Comparison of ENCODE assay signal across 8 cellular contexts in the genomic region with DNA sequence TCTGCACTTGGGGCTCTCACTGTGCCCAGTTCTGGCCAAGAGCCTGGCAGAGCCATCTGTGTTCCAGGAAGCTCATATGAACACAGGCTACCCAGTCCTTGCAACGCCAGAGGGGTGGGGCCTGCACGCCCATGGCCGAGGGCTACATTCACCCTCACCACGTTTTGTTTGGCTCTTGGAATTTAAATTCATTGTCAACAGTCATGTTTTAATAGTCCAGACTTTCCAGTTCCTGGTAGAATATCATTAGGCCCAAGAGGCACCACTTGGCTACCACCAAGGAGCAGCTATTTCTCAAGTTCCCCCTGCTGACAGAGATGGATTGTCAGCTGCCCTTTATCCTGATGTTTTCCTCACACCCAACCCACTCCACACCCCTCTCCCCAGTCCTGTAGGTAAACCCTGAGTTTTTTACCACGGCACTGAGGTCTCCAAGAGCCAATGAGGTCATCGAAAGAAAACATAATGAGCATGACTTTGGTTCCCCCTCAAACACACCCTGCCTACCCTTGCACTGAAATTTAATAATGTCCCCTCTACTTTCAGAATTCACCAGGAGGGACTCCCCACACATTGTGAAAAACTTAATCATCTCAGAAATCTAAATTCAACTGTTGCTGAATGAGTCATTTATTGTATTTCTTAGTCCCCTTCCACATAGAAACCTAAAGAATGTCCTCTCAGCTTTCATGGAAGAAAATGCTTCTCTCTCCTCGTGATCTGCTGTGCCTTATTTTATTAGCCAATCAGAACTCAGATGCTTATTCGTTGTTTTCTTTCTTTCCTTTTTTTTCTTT.
DNase-seq lines count a peak whose midpoint lies in the region; ATAC-seq and TF ChIP-seq lines count a peak whose summit lies in the region.

No MANE protein-coding gene starts in this region.

- in situ Hi-C loops in gastrocnemius medialis (cut with MboI; ENCODE audit: low sequenced_read_pairs in 4 of 4) = no loop called here

- no peaks in the 10 kb centered on the region for H3K9me3 ChIP-seq in gastrocnemius medialis

- H3K4me1 ChIP-seq in gastrocnemius medialis = no peaks in the 10 kb centered on the region

- H3K36me3 ChIP-seq in gastrocnemius medialis = no peaks in the 10 kb centered on the region

- no peaks in the 10 kb centered on the region for H3K27me3 Mint-ChIP-seq in activated T-cell treated with anti-CD3 and anti-CD28 coated beads, Interleukin-2, amount 50 U/mL, for 4 hours (ENCODE audit: low read depth)
- H3K27me3 Mint-ChIP-seq in immature natural killer cell (ENCODE audit: low read depth in 3 of 3) = peaks cover 0 to 8% (median 4%) of the 10 kb centered on the region in 3 donors

- H3K9me3 Mint-ChIP-seq in activated T-cell treated with anti-CD3 and anti-CD28 coated beads, Interleukin-2, amount 50 U/mL, for 4 hours = no peaks in the 10 kb centered on the region
- H3K9me3 Mint-ChIP-seq in immature natural killer cell = no peaks in the 10 kb centered on the region

- H3K36me3 Mint-ChIP-seq in activated T-cell treated with anti-CD3 and anti-CD28 coated beads, Interleukin-2, amount 50 U/mL, for 4 hours (ENCODE audit: insufficient read depth) = peaks cover 1% of the 10 kb centered on the region
- peaks cover 0 to 4% (median 0%) of the 10 kb centered on the region in 3 donors for H3K36me3 Mint-ChIP-seq in immature natural killer cell

- TF ChIP-seq POLR2A in gastrocnemius medialis (IDR thresholded peaks at IDR 0.05) = no peak

- H3K27ac Mint-ChIP-seq in immature natural killer cell = no peak overlapping the region

- TF ChIP-seq CTCF in AG09319 (IDR thresholded peaks at IDR 0.05; ENCODE audit: low read depth, low read length) (no peak), GM20000 (IDR thresholded peaks at IDR 0.05; ENCODE audit: extremely low read depth, missing control alignments) (no peak), gastrocnemius medialis (IDR thresholded peaks at IDR 0.05 in 4 of 5, conservative IDR thresholded peaks at IDR 0.05 in 1 of 5) (no peak)

- intact Hi-C loops in gastrocnemius medialis (cut with DNase I; ENCODE audit: low total_unique reads) = no loop called here

- ATAC-seq in activated T-cell treated with anti-CD3 and anti-CD28 coated beads, Interleukin-2, amount 50 U/mL, for 4 hours = peak; percentile 95 to 96
- ATAC-seq in gastrocnemius medialis = no peak

- H3K27me3 ChIP-seq in gastrocnemius medialis = no peaks in the 10 kb centered on the region

- H3K27ac ChIP-seq in gastrocnemius medialis = no peak overlapping the region

- H3K4me1 Mint-ChIP-seq in activated T-cell treated with anti-CD3 and anti-CD28 coated beads, Interleukin-2, amount 50 U/mL, for 4 hours (ENCODE audit: low read depth) = peaks cover 9% of the 10 kb centered on the region
- H3K4me1 Mint-ChIP-seq in immature natural killer cell = no peaks in the 10 kb centered on the region

- no peak overlapping the region for H3K4me3 ChIP-seq in gastrocnemius medialis

- DNase-seq in AG09319 (ENCODE audit: extremely low read depth, low read depth) (peak; percentile 2), GM20000 (ENCODE audit: low spot score) (peak; percentile 45), hepatic stellate cell (ENCODE audit: low spot score) (peak; percentile 46), gastrocnemius medialis (no peak), DMS114 treated with DMSO at 0.1 percent for 48 hours (lab: John Stamatoyannopoulos, UW; ENCODE audit: unreplicated experiment) (no peak), NCI-H1436 treated with DMSO at 0.1 percent for 48 hours (lab: John Stamatoyannopoulos, UW) (no peak), immature natural killer cell (no peak)
- DNase-seq in activated T-cell treated with anti-CD3 and anti-CD28 coated beads, Interleukin-2, amount 50 U/mL, for 4 hours = no peak

- H3K4me3 Mint-ChIP-seq in activated T-cell treated with anti-CD3 and anti-CD28 coated beads, Interleukin-2, amount 50 U/mL, for 4 hours = no peak overlapping the region
- H3K4me3 Mint-ChIP-seq in immature natural killer cell = no peak overlapping the region

Comparison
In these comparisons a context has a peak if more than half of its experiments do, and no peak if none do; other contexts are left out.
1. DNase-seq: peak in AG09319 (single experiment), GM20000 (single experiment) and hepatic stellate cell (single experiment); none in activated T-cell treated with anti-CD3 and anti-CD28 coated beads, Interleukin-2, amount 50 U/mL, for 4 hours (single experiment), gastrocnemius medialis (0 of 2), DMS114 treated with DMSO at 0.1 percent for 48 hours (single experiment), NCI-H1436 treated with DMSO at 0.1 percent for 48 hours (single experiment) and immature natural killer cell (0 of 3).
2. ATAC-seq: peak in activated T-cell treated with anti-CD3 and anti-CD28 coated beads, Interleukin-2, amount 50 U/mL, for 4 hours (2 of 2); none in gastrocnemius medialis (0 of 2).